Comparison of ENCODE assay signal across 8 cellular contexts in the genomic region with DNA sequence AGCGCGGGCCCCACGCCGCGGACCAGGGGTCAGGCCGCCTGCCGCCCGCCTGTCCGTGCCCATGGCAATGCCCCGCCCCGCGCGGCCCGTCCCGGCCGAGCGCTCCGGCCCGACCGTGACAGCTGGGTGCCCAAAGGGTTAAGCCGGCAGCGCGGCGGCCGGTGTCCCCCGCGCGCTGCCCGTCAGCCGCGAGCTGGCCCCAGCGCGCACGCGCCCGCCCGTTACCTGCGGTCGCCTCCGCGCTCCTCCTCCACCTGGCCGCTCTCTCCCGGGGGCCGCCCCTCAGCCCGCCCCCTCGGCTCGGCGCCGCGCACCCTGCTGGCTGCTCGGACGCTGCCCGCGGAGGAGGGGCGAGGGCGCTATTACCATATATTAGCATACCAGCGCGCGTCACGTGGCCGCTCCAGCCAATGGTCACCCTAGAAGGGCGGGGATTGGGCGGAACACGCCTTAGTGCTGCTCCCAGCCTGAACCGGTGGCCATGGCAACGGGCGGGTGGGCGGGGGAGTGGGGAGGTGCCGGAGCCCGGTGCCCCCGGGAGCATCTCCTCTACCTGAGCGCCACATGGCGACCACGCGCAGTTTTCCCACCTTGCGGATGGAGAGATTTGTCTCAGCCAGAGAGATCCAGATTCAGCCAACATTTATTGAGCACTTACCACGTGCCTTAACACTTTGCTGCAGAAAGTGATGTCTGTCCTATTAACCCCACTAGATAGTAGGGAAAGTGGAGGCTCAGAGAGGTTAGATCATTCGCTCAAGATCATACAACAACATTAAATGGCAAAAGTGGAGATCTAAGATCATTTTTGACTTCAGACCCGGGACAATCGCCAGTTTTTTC. TPM values are rescaled to one million over a fixed set of nuclear protein-coding genes. Genes with fewer than 3 reads are reported as not detected.
A peak's percentile ranks its signal among the peaks of the same experiment; 100 is the strongest.
DNase-seq lines count a peak whose midpoint lies in the region; ATAC-seq and TF ChIP-seq lines count a peak whose summit lies in the region.

A gene with protein sequence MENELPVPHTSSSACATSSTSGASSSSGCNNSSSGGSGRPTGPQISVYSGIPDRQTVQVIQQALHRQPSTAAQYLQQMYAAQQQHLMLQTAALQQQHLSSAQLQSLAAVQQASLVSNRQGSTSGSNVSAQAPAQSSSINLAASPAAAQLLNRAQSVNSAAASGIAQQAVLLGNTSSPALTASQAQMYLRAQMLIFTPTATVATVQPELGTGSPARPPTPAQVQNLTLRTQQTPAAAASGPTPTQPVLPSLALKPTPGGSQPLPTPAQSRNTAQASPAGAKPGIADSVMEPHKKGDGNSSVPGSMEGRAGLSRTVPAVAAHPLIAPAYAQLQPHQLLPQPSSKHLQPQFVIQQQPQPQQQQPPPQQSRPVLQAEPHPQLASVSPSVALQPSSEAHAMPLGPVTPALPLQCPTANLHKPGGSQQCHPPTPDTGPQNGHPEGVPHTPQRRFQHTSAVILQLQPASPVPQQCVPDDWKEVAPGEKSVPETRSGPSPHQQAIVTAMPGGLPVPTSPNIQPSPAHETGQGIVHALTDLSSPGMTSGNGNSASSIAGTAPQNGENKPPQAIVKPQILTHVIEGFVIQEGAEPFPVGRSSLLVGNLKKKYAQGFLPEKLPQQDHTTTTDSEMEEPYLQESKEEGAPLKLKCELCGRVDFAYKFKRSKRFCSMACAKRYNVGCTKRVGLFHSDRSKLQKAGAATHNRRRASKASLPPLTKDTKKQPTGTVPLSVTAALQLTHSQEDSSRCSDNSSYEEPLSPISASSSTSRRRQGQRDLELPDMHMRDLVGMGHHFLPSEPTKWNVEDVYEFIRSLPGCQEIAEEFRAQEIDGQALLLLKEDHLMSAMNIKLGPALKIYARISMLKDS (minus strand): TSS at position 345 of the 843 bp plus-strand sequence. CDS start 55,556 bp downstream, outside the sequence.

- no peaks in the 10 kb centered on the region for H3K9me3 Mint-ChIP-seq in HFFc6
- H3K9me3 Mint-ChIP-seq in activated naive CD4-positive, alpha-beta T cell treated with anti-CD3 and anti-CD28 coated beads, Interleukin-2, amount 50 U/mL, for 72 hours = no peaks in the 10 kb centered on the region

- ATAC-seq in activated naive CD4-positive, alpha-beta T cell treated with anti-CD3 and anti-CD28 coated beads, Interleukin-2, amount 50 U/mL, for 72 hours = peak; percentile 96 to 98

- peak within 1 kb of the TSS; percentile 31; the same call in 1 of the 2 replicates for H3K4me3 Mint-ChIP-seq in HFFc6

- H3K36me3 Mint-ChIP-seq in HFFc6 (ENCODE audit: low read depth) = peaks cover 5% of the 10 kb centered on the region
- H3K36me3 Mint-ChIP-seq in activated naive CD4-positive, alpha-beta T cell treated with anti-CD3 and anti-CD28 coated beads, Interleukin-2, amount 50 U/mL, for 72 hours = no peaks in the 10 kb centered on the region

- no peaks in the 10 kb centered on the region for H3K27me3 Mint-ChIP-seq in HFFc6 (ENCODE audit: insufficient read depth)

- TF ChIP-seq CTCF in HFFc6 (IDR thresholded peaks at IDR 0.05) (peak; percentile 71), subcutaneous adipose tissue (IDR thresholded peaks at IDR 0.05; ENCODE audit: low read depth) (no peak)

- H3K27ac Mint-ChIP-seq in HFFc6 = peak within 1 kb of the TSS; percentile 58
- H3K27ac Mint-ChIP-seq in activated naive CD4-positive, alpha-beta T cell treated with anti-CD3 and anti-CD28 coated beads, Interleukin-2, amount 50 U/mL, for 72 hours = no peak within 1 kb of the TSS

- H3K4me1 Mint-ChIP-seq in HFFc6 (ENCODE audit: low read depth) = peaks cover 47% of the 10 kb centered on the region

- DNase-seq in GDM1 (lab: John Stamatoyannopoulos, UW) (peak; percentile 93), HFFc6 (peak; percentile 92), NCI-H1092 (lab: John Stamatoyannopoulos, UW) (peak; percentile 99), SKM-1 treated with dmso at 0.1 percent for 144 hours (lab: John Stamatoyannopoulos, UW; ENCODE audit: unreplicated experiment) (peak; percentile 64), glomerular endothelial cell (ENCODE audit: extremely low read depth, low read depth, low spot score) (no peak), non-pigmented ciliary epithelial cell (ENCODE audit: low read depth) (peak; percentile 85)
- peak; percentile 88 to 93 for DNase-seq in activated naive CD4-positive, alpha-beta T cell treated with anti-CD3 and anti-CD28 coated beads, Interleukin-2, amount 50 U/mL, for 72 hours (ENCODE audit: low spot score in 2 of 2)

RNA-seq across cellular contexts. Expression of the gene that starts here (rescaled TPM):
- 100 to 1,000 TPM in 2 of 6 experiments, 10 to 100 TPM in 4; 86.5 to 105 (median 99.6) TPM for total RNA-seq in HFFc6 (2021; fragmentation: NEBNext Ultra II Directional; extraction: Animal tissue kit (Norgen Biotek cat#: 25700))
- total RNA-seq in activated naive CD4-positive, alpha-beta T cell treated with anti-CD3 and anti-CD28 coated beads, Interleukin-2, amount 50 U/mL, for 72 hours = 10 to 100 TPM; 15.4 to 34.5 TPM
- total RNA-seq in glomerular endothelial cell (144 and 162 TPM in 2 replicates), subcutaneous adipose tissue (100 to 1,000 TPM; 118 to 164 (median 139) TPM)
